10 cellular contexts compared by ENCODE assay signal in the genomic region with DNA sequence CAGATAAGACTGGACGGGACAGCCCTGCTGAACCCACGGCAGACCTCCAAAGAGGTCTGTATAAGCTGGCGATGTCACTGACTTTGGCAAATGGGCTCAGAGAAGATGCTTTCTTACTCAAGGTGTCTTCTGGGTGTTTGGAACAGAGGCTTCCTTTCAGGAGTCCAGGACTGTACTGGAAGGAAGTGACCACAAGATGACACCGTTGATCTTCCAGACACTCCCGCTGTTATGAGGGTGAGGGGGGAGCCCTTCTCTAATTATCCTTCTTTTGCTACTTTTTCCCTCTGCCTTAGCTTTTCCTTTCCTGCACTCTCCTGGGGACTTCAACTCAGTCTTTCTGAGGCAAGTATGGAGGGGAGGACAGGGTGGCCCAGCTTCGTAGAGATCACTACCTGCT.
DNase-seq lines count a peak whose midpoint lies in the region; ATAC-seq and TF ChIP-seq lines count a peak whose summit lies in the region.
"Had no signal": no experiment of that assay in that cellular context is flagged by ENCODE, and none has a peak within 500 bp of the region (broad histone marks: within the 10 kb centered on the region; RNA-seq: fewer than 3 reads in every experiment).

No MANE protein-coding gene starts in this region.

- no peaks in the 10 kb centered on the region; the same call in 1 of the 2 replicates for H3K27me3 ChIP-seq in PC-3 (ENCODE audit: low read length)
- peaks cover 37% of the 10 kb centered on the region for H3K27me3 ChIP-seq in gastroesophageal sphincter
- H3K27me3 ChIP-seq in prostate gland (replicated peaks; ENCODE audit: insufficient read depth) = no peaks in the 10 kb centered on the region
- H3K27me3 ChIP-seq in MG63 = peaks cover 5% of the 10 kb centered on the region
- H3K27me3 ChIP-seq: colonic mucosa had no signal

- H3K9me3 ChIP-seq in ES-I3 (ENCODE audit: control insufficient read depth, insufficient read depth, low read length) = no peaks in the 10 kb centered on the region
- no peaks in the 10 kb centered on the region for H3K9me3 ChIP-seq in PC-3 (ENCODE audit: low read length)
- no peaks in the 10 kb centered on the region for H3K9me3 ChIP-seq in gastroesophageal sphincter
- H3K9me3 ChIP-seq in prostate gland = no peaks in the 10 kb centered on the region
- no peaks in the 10 kb centered on the region for H3K9me3 ChIP-seq in MG63
- H3K9me3 ChIP-seq: colonic mucosa had no signal

- no peak for TF ChIP-seq POLR2A in gastroesophageal sphincter (IDR thresholded peaks at IDR 0.05)
- no peak for TF ChIP-seq POLR2A in prostate gland (IDR thresholded peaks at IDR 0.05)

- H3K9ac ChIP-seq in ES-I3 (ENCODE audit: low read depth, low read length) (peak overlapping the region; percentile 50; the same call in 1 of the 2 replicates), PC-3 (ENCODE audit: low read length) (no peak overlapping the region)

- CTCF ChIA-PET in PC-3 (lab: Charles Lee) = interaction anchor here (0.7 kb wide), 1 partner anchor 303 kb away, joined by 3 read pairs; no protein-coding TSS in a partner anchor

- no peaks in the 10 kb centered on the region for H3K79me2 ChIP-seq in PC-3 (ENCODE audit: low read length)

- no peak overlapping the region for H3K4me2 ChIP-seq in PC-3 (ENCODE audit: low read length)

- H3K4me3 ChIP-seq in PC-3 (ENCODE audit: low read length) (no peak overlapping the region), gastroesophageal sphincter (peak overlapping the region in 1 of 2 donors; percentile 19), prostate gland (no peak overlapping the region), MG63 (no peak overlapping the region)
- H3K4me3 ChIP-seq: colonic mucosa had no signal

- no TSS peak for BruUV-seq in PC-3 (replicated peaks; lab: Mats Ljungman, UMichigan)

- WGBS in gastroesophageal sphincter (ENCODE audit: low coverage in 1 of 2), 2 donors = 41% methylated on average over 6 of the region's 6 CpGs; no CpG with 5 or more reads in 1 of the 2 donors
- WGBS in prostate gland = 65% methylated on average over 6 of the region's 6 CpGs

- POLR2A ChIA-PET in PC-3 (lab: Charles Lee; ENCODE audit: unreplicated experiment) = no interaction called here

- peak; percentile 32; the same call in 1 of the 2 replicates for TF ChIP-seq CTCF in PC-3 (conservative IDR thresholded peaks at IDR 0.05; ENCODE audit: low read depth, low read length)
- TF ChIP-seq CTCF in gastroesophageal sphincter (IDR thresholded peaks at IDR 0.05) = no peak
- no peak for TF ChIP-seq CTCF in prostate gland (IDR thresholded peaks at IDR 0.05)
- no peak for TF ChIP-seq CTCF in omental fat pad (IDR thresholded peaks at IDR 0.05)

- H4K20me1 ChIP-seq in PC-3 (ENCODE audit: low read length) = no peaks in the 10 kb centered on the region

- intact Hi-C loops in PC-3 (cut with micrococcal nuclease) (no loop called here), prostate gland (cut with DNase I) (no loop called here)

- H3K36me3 ChIP-seq in ES-I3 (ENCODE audit: insufficient read depth, low read length) (no peaks in the 10 kb centered on the region), PC-3 (ENCODE audit: low read depth, low read length) (no peaks in the 10 kb centered on the region), gastroesophageal sphincter (no peaks in the 10 kb centered on the region), prostate gland (no peaks in the 10 kb centered on the region), MG63 (no peaks in the 10 kb centered on the region)
- H3K36me3 ChIP-seq: colonic mucosa had no signal

- H3K27ac ChIP-seq in PC-3 (ENCODE audit: low read length) = no peak overlapping the region
- H3K27ac ChIP-seq in gastroesophageal sphincter = peak overlapping the region in 3 of 4 donors; percentile 17 to 34 (median 24)
- H3K27ac ChIP-seq in prostate gland = peak overlapping the region; percentile 16 to 65
- H3K27ac ChIP-seq: colonic mucosa had no signal

- H2AFZ ChIP-seq in PC-3 (ENCODE audit: low read length) = no peak overlapping the region

- ATAC-seq in PC-3 (0 out of 2 replicates have a peak, but pooled peaks have one; percentile 22), gastroesophageal sphincter (no peak), GM21737 (IDR thresholded peaks at IDR 0.05; ENCODE audit: unreplicated experiment) (no peak), omental fat pad (ENCODE audit: low FRiP score) (no peak)

- no peak for TF ChIP-seq EP300 in gastroesophageal sphincter (IDR thresholded peaks at IDR 0.05)

- no peaks in the 10 kb centered on the region for H3K4me1 ChIP-seq in ES-I3 (ENCODE audit: insufficient read depth, low read length)
- H3K4me1 ChIP-seq in PC-3 (ENCODE audit: insufficient read depth, low read length) = peaks cover 4% of the 10 kb centered on the region; the same call in 1 of the 2 replicates
- H3K4me1 ChIP-seq in gastroesophageal sphincter = peaks cover 0 to 12% (median 0%) of the 10 kb centered on the region in 3 donors
- H3K4me1 ChIP-seq in prostate gland (replicated peaks) = peaks cover 7% of the 10 kb centered on the region

- H3K9me2 ChIP-seq in PC-3 (replicated peaks; ENCODE audit: low read length) = no peaks in the 10 kb centered on the region

- no peaks in the 10 kb centered on the region for H3F3A ChIP-seq in PC-3 (ENCODE audit: low read length, unreplicated experiment)

- DNase-seq in PC-3 = peak; percentile 12
- DNase-seq in prostate gland (ENCODE audit: low spot score) = no peak
- no peak for DNase-seq in MG63
- DNase-seq in omental fat pad (ENCODE audit: low spot score) = no peak
- DNase-seq: activated B cell treated with CpG ODN at 0.5 μM for 24 hours, NCI-H2107 had no signal
